ENCODE assay signal across 1 cellular context in genomic region chr5:144247131-144247530, GRCh38.
TF ChIP-seq lines count a peak whose summit lies in the region.

No MANE protein-coding gene starts in this region.

TF ChIP-seq in IMR-90, 13 proteins besides CTCF, POLR2A, EP300 and RAD21 (continued from another document):
- TF ChIP-seq USF2 (IDR thresholded peaks at IDR 0.05; ENCODE audit: low read depth, low read length) = no peak
